Comparison of ENCODE assay signal across 9 cellular contexts in the genomic region with DNA sequence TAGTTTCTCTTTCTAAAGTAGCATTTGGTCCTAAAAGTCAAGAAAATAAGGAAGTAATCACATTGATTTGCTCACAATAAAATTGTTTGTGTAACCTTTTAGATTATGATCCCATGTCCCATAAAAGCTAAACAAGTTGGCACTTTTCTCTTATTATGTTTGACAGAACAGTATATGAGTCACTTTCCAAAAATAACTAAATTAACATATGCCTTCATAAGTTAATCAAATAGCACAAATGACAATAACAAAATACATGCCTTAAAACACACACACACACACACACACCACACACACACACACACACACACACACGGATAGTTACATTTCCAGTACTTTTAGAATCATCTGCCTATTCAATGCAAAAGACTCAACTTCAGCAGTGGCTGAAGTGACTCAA. TPM values are rescaled to one million over a fixed set of nuclear protein-coding genes. Genes with fewer than 3 reads are reported as not detected.
DNase-seq lines count a peak whose midpoint lies in the region; ATAC-seq lines count a peak whose summit lies in the region.
"Had no signal": no experiment of that assay in that cellular context is flagged by ENCODE, and none has a peak within 500 bp of the region (broad histone marks: within the 10 kb centered on the region; RNA-seq: fewer than 3 reads in every experiment).

No MANE protein-coding gene starts in this region.

- H3K27me3 ChIP-seq in ACC112 (ENCODE audit: insufficient read depth, low read length), result no peaks in the 10 kb centered on the region
- H3K27me3 ChIP-seq in HAP-1 (ENCODE audit: low read depth), result no peaks in the 10 kb centered on the region
- H3K27me3 ChIP-seq: pancreas had no signal

- H3K27ac ChIP-seq in ACC112 (ENCODE audit: low read depth, low read length), result no peak overlapping the region; the same call in 1 of the 2 replicates
- H3K27ac ChIP-seq: pancreas had no signal

- no peaks in the 10 kb centered on the region for H3K9me3 ChIP-seq in HAP-1
- H3K9me3 ChIP-seq: pancreas had no signal

- H3K36me3 ChIP-seq in ACC112 (ENCODE audit: insufficient read depth, low read length) (peaks cover 16% of the 10 kb centered on the region), HAP-1 (replicated peaks) (peaks cover 24% of the 10 kb centered on the region)
- H3K36me3 ChIP-seq: pancreas had no signal

- no peak overlapping the region for H2AFZ ChIP-seq in ACC112 (ENCODE audit: low read length, unreplicated experiment)

- DNase-seq in HAP-1 (ENCODE audit: low spot score in 2 of 2) (no peak), amniotic epithelial cell (ENCODE audit: low read depth) (peak; percentile 16), lung microvascular endothelial cell (ENCODE audit: low read depth in 2 of 2) (peak; percentile 29 to 40)
- DNase-seq: pancreas had no signal

- H3K79me2 ChIP-seq in ACC112 (ENCODE audit: control insufficient read depth, insufficient read depth, low read length, unreplicated experiment), result peaks cover 79% of the 10 kb centered on the region

- H3K4me3 ChIP-seq in ACC112 (ENCODE audit: low read depth, low read length), result peak overlapping the region; percentile 85
- peak overlapping the region; percentile 98 for H3K4me3 ChIP-seq in HAP-1

- in situ Hi-C loops in HAP-1 (cut with MboI; ENCODE audit: low sequenced_read_pairs), result no loop called here

- ATAC-seq in GM18511 (IDR thresholded peaks at IDR 0.05; ENCODE audit: unreplicated experiment), result no peak
- ATAC-seq in GM21529 (IDR thresholded peaks at IDR 0.05; ENCODE audit: unreplicated experiment), result no peak
- no peak for ATAC-seq in GM18873 (IDR thresholded peaks at IDR 0.05; ENCODE audit: low FRiP score, unreplicated experiment)
- no peak for ATAC-seq in GM19395 (IDR thresholded peaks at IDR 0.05; ENCODE audit: unreplicated experiment)
- ATAC-seq: pancreas had no signal

- H3K4me1 ChIP-seq in ACC112 (ENCODE audit: control insufficient read depth, insufficient read depth, low read length, unreplicated experiment) (peaks cover 30% of the 10 kb centered on the region), HAP-1 (peaks cover 18% of the 10 kb centered on the region)

RNA-seq across cellular contexts. Expression of a gene that starts 2.8 kb away (rescaled TPM):
- 26.4 and 37.7 TPM in 2 replicates for total RNA-seq in lung microvascular endothelial cell

Comparison
In these comparisons a context has a peak if more than half of its experiments do, and no peak if none do; other contexts are left out.
1. DNase-seq: peak in amniotic epithelial cell (single experiment) and lung microvascular endothelial cell (2 of 2); none in HAP-1 (0 of 2).